ENCODE assay signal across 31 cellular contexts in the genomic region with DNA sequence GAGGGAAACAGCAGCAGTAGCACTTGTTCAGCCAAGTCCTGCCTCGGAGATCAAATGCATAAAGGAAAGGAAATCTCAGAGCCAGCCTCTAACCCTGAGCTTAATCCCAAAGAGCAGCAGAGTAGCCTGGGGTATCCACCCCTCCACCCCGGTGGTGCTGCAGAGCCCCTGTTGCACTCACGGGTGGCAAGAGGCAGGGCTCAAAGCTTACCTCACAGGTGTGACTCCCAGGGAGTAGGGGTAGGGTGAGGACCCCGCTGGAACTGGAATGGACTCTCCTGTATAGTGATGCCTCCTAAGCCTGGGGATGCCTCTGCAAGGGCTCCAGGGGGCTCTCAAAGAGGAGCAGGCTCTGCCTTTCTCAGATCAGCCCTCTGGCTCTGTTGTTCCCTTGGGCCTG.
DNase-seq lines count a peak whose midpoint lies in the region; ATAC-seq and TF ChIP-seq lines count a peak whose summit lies in the region.
"Had no signal": no experiment of that assay in that cellular context is flagged by ENCODE, and none has a peak within 500 bp of the region (broad histone marks: within the 10 kb centered on the region; RNA-seq: fewer than 3 reads in every experiment).

No MANE protein-coding gene starts in this region.

- no peaks in the 10 kb centered on the region for H3K9me3 Mint-ChIP-seq in progenitor cell of endocrine pancreas (ENCODE audit: low read depth)
- H3K9me3 Mint-ChIP-seq in activated T-cell treated with anti-CD3 and anti-CD28 coated beads, Interleukin-2, amount 50 U/mL, for 24 hours: no peaks in the 10 kb centered on the region
- H3K9me3 Mint-ChIP-seq: activated CD4-positive, alpha-beta memory T cell treated with anti-CD3 and anti-CD28 coated beads for 36 hours; activated naive CD4-positive, alpha-beta T cell treated with anti-CD3 and anti-CD28 coated beads for 36 hours; brain; stimulated activated naive B cell treated with anti-CD40 and anti-IgM and Interleukin-4, amounts not matched to agents 10 μg/mL and 1 μg/mL and 100 μg/mL, for 72 hours; T-helper 2 cell treated with Interferon-gamma antibody and Interleukin-4, amounts not matched to agents 5 μg/mL and 100 μg/mL, for 36 hours had no signal

- ATAC-seq in sciatic nerve: peak; percentile 2
- ATAC-seq: naive thymus-derived CD4-positive, alpha-beta T cell; stimulated activated naive B cell treated with anti-CD40 and anti-IgM and Interleukin-4, amounts not matched to agents 10 μg/mL and 1 μg/mL and 100 μg/mL, for 72 hours had no signal

- no peaks in the 10 kb centered on the region for H4K20me1 ChIP-seq in BLaER1 treated with 17β-estradiol and CSF1 and Interleukin-3, amounts not matched to agents 10 nM and 100 nM

- peaks cover 11% of the 10 kb centered on the region for H3K4me1 Mint-ChIP-seq in progenitor cell of endocrine pancreas (ENCODE audit: low read depth)
- peaks cover 6% of the 10 kb centered on the region for H3K4me1 Mint-ChIP-seq in activated T-cell treated with anti-CD3 and anti-CD28 coated beads, Interleukin-2, amount 50 U/mL, for 24 hours (ENCODE audit: low read depth)

- H3K27me3 Mint-ChIP-seq in progenitor cell of endocrine pancreas: peaks cover 5% of the 10 kb centered on the region
- H3K27me3 Mint-ChIP-seq in activated T-cell treated with anti-CD3 and anti-CD28 coated beads, Interleukin-2, amount 50 U/mL, for 24 hours: peaks cover 4% of the 10 kb centered on the region
- H3K27me3 Mint-ChIP-seq: stimulated activated naive B cell treated with anti-CD40 and anti-IgM and Interleukin-4, amounts not matched to agents 10 μg/mL and 1 μg/mL and 100 μg/mL, for 72 hours had no signal

- H3K9ac ChIP-seq in BLaER1 treated with 17β-estradiol and CSF1 and Interleukin-3, amounts not matched to agents 10 nM and 100 nM: no peak overlapping the region
- H3K9ac ChIP-seq: KMS-11 had no signal

- TF ChIP-seq CTCF in esophagus squamous epithelium (IDR thresholded peaks at IDR 0.05) (no peak), progenitor cell of endocrine pancreas (IDR thresholded peaks at IDR 0.05; ENCODE audit: unreplicated experiment) (no peak)

- TF ChIP-seq POLR2A in esophagus squamous epithelium (IDR thresholded peaks at IDR 0.05): no peak

- H3K4me2 ChIP-seq in BLaER1 treated with 17β-estradiol and CSF1 and Interleukin-3, amounts not matched to agents 10 nM and 100 nM: peak overlapping the region in 9 of 11 experiments; percentile 46 to 76 (median 62); a peak in 13 of 22 replicates
- H3K4me2 ChIP-seq: KMS-11, PC-9 had no signal

- no peak for DNase-seq in esophagus squamous epithelium (lab: John Stamatoyannopoulos, UW)
- no peak for DNase-seq in sciatic nerve (ENCODE audit: low spot score)
- DNase-seq in progenitor cell of endocrine pancreas (ENCODE audit: low spot score, unreplicated experiment): no peak
- no peak for DNase-seq in stimulated activated CD4-positive, alpha-beta T cell treated with anti-CD3 and anti-CD28 coated beads, Interleukin-4, amount 100 ng/mL, for 4 hours
- no peak for DNase-seq in activated T-cell treated with anti-CD3 and anti-CD28 coated beads, Interleukin-2, amount 50 U/mL, for 24 hours
- no peak for DNase-seq in NCI-H69 (lab: John Stamatoyannopoulos, UW)
- DNase-seq: activated CD4-positive, alpha-beta memory T cell treated with anti-CD3 and anti-CD28 coated beads for 36 hours; activated CD4-positive, CD25-positive, alpha-beta regulatory T cell treated with anti-CD3 and anti-CD28 coated beads, Interleukin-2, amount 50 U/mL, for 72 hours; activated CD8-positive, alpha-beta memory T cell treated with anti-CD3 and anti-CD28 coated beads, Interleukin-2, amount 50 U/mL, for 48 hours; activated naive CD4-positive, alpha-beta T cell treated with anti-CD3 and anti-CD28 coated beads for 36 hours; adrenal gland; Caco-2; HCEC 1CT; naive thymus-derived CD4-positive, alpha-beta T cell; NCI-H1105 treated with DMSO at 0.1 percent for 48 hours; NCI-H2029; NCI-H226; PC-9; SHP77; stimulated activated naive B cell treated with anti-CD40 and anti-IgM and Interleukin-4, amounts not matched to agents 10 μg/mL and 1 μg/mL and 100 μg/mL, for 72 hours had no signal

- no peaks in the 10 kb centered on the region for H3K36me3 Mint-ChIP-seq in progenitor cell of endocrine pancreas (ENCODE audit: insufficient read depth)
- no peaks in the 10 kb centered on the region for H3K36me3 Mint-ChIP-seq in activated T-cell treated with anti-CD3 and anti-CD28 coated beads, Interleukin-2, amount 50 U/mL, for 24 hours (ENCODE audit: low read depth)
- H3K36me3 Mint-ChIP-seq: activated CD4-positive, alpha-beta memory T cell treated with anti-CD3 and anti-CD28 coated beads for 36 hours; brain; naive thymus-derived CD4-positive, alpha-beta T cell; stimulated activated naive B cell treated with anti-CD40 and anti-IgM and Interleukin-4, amounts not matched to agents 10 μg/mL and 1 μg/mL and 100 μg/mL, for 72 hours had no signal

- 67 to 88% methylated on average over 1 to 4 of the region's 4 CpGs for WGBS in esophagus squamous epithelium, 2 donors

- H3K27me3 ChIP-seq in ACC112 (ENCODE audit: insufficient read depth, low read length) (no peaks in the 10 kb centered on the region), esophagus squamous epithelium (peaks cover 0 to 19% (median 0%) of the 10 kb centered on the region in 4 donors)
- H3K27me3 ChIP-seq in BLaER1 treated with 17β-estradiol and CSF1 and Interleukin-3, amounts not matched to agents 10 nM and 100 nM: no peaks in the 10 kb centered on the region
- H3K27me3 ChIP-seq: adrenal gland, MG63, neutrophil had no signal

- no peak overlapping the region for H3K27ac Mint-ChIP-seq in progenitor cell of endocrine pancreas
- H3K27ac Mint-ChIP-seq in activated T-cell treated with anti-CD3 and anti-CD28 coated beads, Interleukin-2, amount 50 U/mL, for 24 hours: no peak overlapping the region
- H3K27ac Mint-ChIP-seq: activated CD4-positive, alpha-beta memory T cell treated with anti-CD3 and anti-CD28 coated beads for 36 hours; activated naive CD4-positive, alpha-beta T cell treated with anti-CD3 and anti-CD28 coated beads for 36 hours; naive thymus-derived CD4-positive, alpha-beta T cell; stimulated activated naive B cell treated with anti-CD40 and anti-IgM and Interleukin-4, amounts not matched to agents 10 μg/mL and 1 μg/mL and 100 μg/mL, for 72 hours; T-helper 2 cell treated with Interferon-gamma antibody and Interleukin-4, amounts not matched to agents 5 μg/mL and 100 μg/mL, for 36 hours had no signal

- intact Hi-C loops in esophagus squamous epithelium (cut with DNase I) (no loop called here), sciatic nerve (cut with DNase I) (no loop called here)

- no peaks in the 10 kb centered on the region for H3K79me2 ChIP-seq in ACC112 (ENCODE audit: control insufficient read depth, insufficient read depth, low read length, unreplicated experiment)

- H3K36me3 ChIP-seq in ACC112 (ENCODE audit: insufficient read depth, low read length): no peaks in the 10 kb centered on the region
- H3K36me3 ChIP-seq in BLaER1 treated with 17β-estradiol and CSF1 and Interleukin-3, amounts not matched to agents 10 nM and 100 nM: no peaks in the 10 kb centered on the region
- no peaks in the 10 kb centered on the region for H3K36me3 ChIP-seq in esophagus squamous epithelium
- H3K36me3 ChIP-seq: adrenal gland, MG63, neutrophil, prostate gland had no signal

- H3K27ac ChIP-seq in ACC112 (ENCODE audit: low read depth, low read length) (peak overlapping the region; percentile 94), esophagus squamous epithelium (peak overlapping the region in 3 of 4 donors; percentile 39 to 70 (median 69))
- H3K27ac ChIP-seq in BLaER1 treated with 17β-estradiol and CSF1 and Interleukin-3, amounts not matched to agents 10 nM and 100 nM: no peak overlapping the region
- H3K27ac ChIP-seq: C4-2B, HL-60, KMS-11, neutrophil, PC-9 had no signal

- H3K4me3 Mint-ChIP-seq in progenitor cell of endocrine pancreas (ENCODE audit: low read depth): no peak overlapping the region
- no peak overlapping the region for H3K4me3 Mint-ChIP-seq in activated T-cell treated with anti-CD3 and anti-CD28 coated beads, Interleukin-2, amount 50 U/mL, for 24 hours
- H3K4me3 Mint-ChIP-seq: activated CD4-positive, alpha-beta memory T cell treated with anti-CD3 and anti-CD28 coated beads for 36 hours; activated naive CD4-positive, alpha-beta T cell treated with anti-CD3 and anti-CD28 coated beads for 36 hours; brain; naive thymus-derived CD4-positive, alpha-beta T cell; stimulated activated naive B cell treated with anti-CD40 and anti-IgM and Interleukin-4, amounts not matched to agents 10 μg/mL and 1 μg/mL and 100 μg/mL, for 72 hours; T-helper 2 cell treated with Interferon-gamma antibody and Interleukin-4, amounts not matched to agents 5 μg/mL and 100 μg/mL, for 36 hours had no signal

- no peaks in the 10 kb centered on the region for H3K9me3 ChIP-seq in BLaER1 treated with 17β-estradiol and CSF1 and Interleukin-3, amounts not matched to agents 10 nM and 100 nM (replicated peaks in 1 of 11)
- no peaks in the 10 kb centered on the region for H3K9me3 ChIP-seq in esophagus squamous epithelium
- H3K9me3 ChIP-seq: adrenal gland, Caco-2, MG63, neutrophil, prostate gland had no signal

- H3K4me3 ChIP-seq in ACC112 (ENCODE audit: low read depth, low read length): no peak overlapping the region
- no peak overlapping the region for H3K4me3 ChIP-seq in BLaER1 treated with 17β-estradiol and CSF1 and Interleukin-3, amounts not matched to agents 10 nM and 100 nM
- H3K4me3 ChIP-seq in esophagus squamous epithelium: no peak overlapping the region
- H3K4me3 ChIP-seq: adrenal gland, dorsolateral prefrontal cortex, MG63, PC-9, prostate gland had no signal

- peaks cover 72% of the 10 kb centered on the region for H3K4me1 ChIP-seq in ACC112 (ENCODE audit: control insufficient read depth, insufficient read depth, low read length, unreplicated experiment)
- H3K4me1 ChIP-seq in BLaER1 treated with 17β-estradiol and CSF1 and Interleukin-3, amounts not matched to agents 10 nM and 100 nM: peaks cover 15 to 41% (median 39%) of the 10 kb centered on the region in 10 experiments
- H3K4me1 ChIP-seq in esophagus squamous epithelium: peaks cover 3 to 53% (median 19%) of the 10 kb centered on the region in 3 donors
- H3K4me1 ChIP-seq: prostate gland had no signal

- no peak overlapping the region for H2AFZ ChIP-seq in ACC112 (ENCODE audit: low read length, unreplicated experiment)
- H2AFZ ChIP-seq: PC-9 had no signal

Comparison
In these comparisons a context has a peak if more than half of its experiments do, and no peak if none do; other contexts are left out.
1. H3K27ac ChIP-seq: peak in ACC112 (single experiment) and esophagus squamous epithelium (3 of 4); none in BLaER1 treated with 17β-estradiol and CSF1 and Interleukin-3, amounts not matched to agents 10 nM and 100 nM (0 of 11).